Comparison of ENCODE assay signal across 15 cellular contexts in the genomic region with DNA sequence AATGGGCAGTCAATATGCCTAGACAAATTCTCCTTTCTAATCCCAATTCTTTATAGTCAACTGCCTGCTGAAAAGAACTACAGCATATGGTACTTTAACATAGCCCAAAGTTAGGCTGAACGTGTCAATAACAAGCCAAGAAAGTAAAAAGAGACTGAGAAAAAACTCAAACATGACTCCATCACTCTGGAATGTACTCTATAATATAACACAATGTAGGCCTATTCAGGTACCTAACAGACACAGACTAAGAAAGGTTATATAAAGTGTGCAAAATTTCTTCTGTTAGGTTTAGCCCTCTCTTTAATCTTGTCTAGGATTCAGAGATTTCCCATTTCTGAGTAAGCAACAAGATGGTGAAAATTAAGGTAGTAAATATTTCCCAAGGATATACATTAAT.
"Had no signal": no experiment of that assay in that cellular context is flagged by ENCODE, and none has a peak within 500 bp of the region (broad histone marks: within the 10 kb centered on the region; RNA-seq: fewer than 3 reads in every experiment).

No MANE protein-coding gene starts in this region.

- H3K27ac ChIP-seq: brain microvascular endothelial cell, gastroesophageal sphincter, right atrium auricular region had no signal

- H3K27me3 ChIP-seq: brain microvascular endothelial cell, gastroesophageal sphincter, right atrium auricular region had no signal

- H3K9me3 ChIP-seq: gastroesophageal sphincter, right atrium auricular region had no signal

- H3K36me3 ChIP-seq: brain microvascular endothelial cell, gastroesophageal sphincter, right atrium auricular region had no signal

- H3K4me3 ChIP-seq: gastroesophageal sphincter, right atrium auricular region had no signal

- DNase-seq: activated B cell treated with CpG ODN at 0.5 μM for 24 hours; activated CD4-positive, alpha-beta T cell treated with anti-CD3 and anti-CD28 coated beads, Interleukin-2, amount 10 ng/mL, durations not matched to agents 7 days and 5 days; activated CD8-positive, alpha-beta memory T cell treated with anti-CD3 and anti-CD28 coated beads for 24 hours; activated naive CD8-positive, alpha-beta T cell treated with anti-CD3 and anti-CD28 coated beads for 36 hours; amygdala; brain microvascular endothelial cell; cerebellar nuclear complex; effector memory CD8-positive, alpha-beta T cell; kidney; left ventricle myocardium superior; occipital lobe; stimulated activated CD4-positive, alpha-beta T cell treated with anti-CD3 and anti-CD28 coated beads, Interleukin-2, amount 100 ng/mL, for 48 hours had no signal

- ATAC-seq: effector memory CD8-positive, alpha-beta T cell; gastroesophageal sphincter; left ventricle myocardium superior; stimulated activated memory B cell treated with anti-CD40 and anti-IgM and Interleukin-4, amounts not matched to agents 10 μg/mL and 1 μg/mL and 100 μg/mL, for 72 hours had no signal

- H3K4me1 ChIP-seq: gastroesophageal sphincter, right atrium auricular region had no signal
